In the genomic region with DNA sequence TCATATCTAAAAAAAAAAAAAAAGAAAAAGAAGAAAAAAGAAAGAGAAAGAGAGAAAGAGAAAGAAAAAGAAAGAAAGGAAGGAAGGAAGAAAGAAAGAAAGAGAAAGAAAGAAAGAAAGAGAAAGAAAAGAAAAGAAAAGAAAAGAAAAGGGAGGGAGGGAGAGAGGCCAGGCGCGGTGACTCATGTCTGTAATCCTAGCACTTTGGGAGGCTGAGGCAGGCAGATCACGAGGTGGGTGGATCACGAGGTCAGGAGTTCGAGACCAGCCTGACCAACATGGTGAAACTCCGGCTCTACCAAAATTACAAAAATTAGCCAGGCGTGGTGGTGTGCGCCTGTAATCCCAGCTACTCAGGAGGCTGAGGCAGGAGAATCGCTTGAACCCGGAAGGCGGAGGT, we compare ENCODE assay signal across 1 cellular context.
A peak's percentile ranks its signal among the peaks of the same experiment; 100 is the strongest.
TF ChIP-seq lines count a peak whose summit lies in the region.
"Not testable (repeated sequence)": the region's sequence is repeated elsewhere in the genome, so short reads cannot be mapped to it uniquely, and the experiment has no call there.

No MANE protein-coding gene starts in this region.

TF ChIP-seq in K562, 482 proteins besides CTCF, POLR2A, EP300 and RAD21:
- TF ChIP-seq, protein P1, sequence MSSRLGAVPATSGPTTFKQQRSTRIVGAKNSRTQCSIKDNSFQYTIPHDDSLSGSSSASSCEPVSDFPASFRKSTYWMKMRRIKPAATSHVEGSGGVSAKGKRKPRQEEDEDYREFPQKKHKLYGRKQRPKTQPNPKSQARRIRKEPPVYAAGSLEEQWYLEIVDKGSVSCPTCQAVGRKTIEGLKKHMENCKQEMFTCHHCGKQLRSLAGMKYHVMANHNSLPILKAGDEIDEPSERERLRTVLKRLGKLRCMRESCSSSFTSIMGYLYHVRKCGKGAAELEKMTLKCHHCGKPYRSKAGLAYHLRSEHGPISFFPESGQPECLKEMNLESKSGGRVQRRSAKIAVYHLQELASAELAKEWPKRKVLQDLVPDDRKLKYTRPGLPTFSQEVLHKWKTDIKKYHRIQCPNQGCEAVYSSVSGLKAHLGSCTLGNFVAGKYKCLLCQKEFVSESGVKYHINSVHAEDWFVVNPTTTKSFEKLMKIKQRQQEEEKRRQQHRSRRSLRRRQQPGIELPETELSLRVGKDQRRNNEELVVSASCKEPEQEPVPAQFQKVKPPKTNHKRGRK (tag; IDR thresholded peaks at IDR 0.05), result 0 out of 2 replicates have a peak, but pooled peaks have one; percentile 14
- TF ChIP-seq, protein P2, sequence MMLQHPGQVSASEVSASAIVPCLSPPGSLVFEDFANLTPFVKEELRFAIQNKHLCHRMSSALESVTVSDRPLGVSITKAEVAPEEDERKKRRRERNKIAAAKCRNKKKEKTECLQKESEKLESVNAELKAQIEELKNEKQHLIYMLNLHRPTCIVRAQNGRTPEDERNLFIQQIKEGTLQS (IDR thresholded peaks at IDR 0.05), result 0 out of 2 replicates have a peak, but pooled peaks have one; percentile 9
- TF ChIP-seq, protein P2 (CRISPR knock-in tag; conservative IDR thresholded peaks at IDR 0.05), result not testable (repeated sequence)
